Comparison of ENCODE assay signal across 22 cellular contexts in genomic region chr1:197663178-197663953, GRCh38.
DNase-seq lines count a peak whose midpoint lies in the region; ATAC-seq and TF ChIP-seq lines count a peak whose summit lies in the region.
"Had no signal": no experiment of that assay in that cellular context is flagged by ENCODE, and none has a peak within 500 bp of the region (broad histone marks: within the 10 kb centered on the region; RNA-seq: fewer than 3 reads in every experiment).

No MANE protein-coding gene starts in this region.

- intact Hi-C loops in mucosa of descending colon (cut with DNase I, micrococcal nuclease) (no loop called here), heart right ventricle (cut with DNase I) (no loop called here)

- no peaks in the 10 kb centered on the region for H3K27me3 ChIP-seq in heart right ventricle
- H3K27me3 ChIP-seq: BE2C, brain microvascular endothelial cell, dorsolateral prefrontal cortex, esophagus muscularis mucosa, suprapubic skin had no signal

- ATAC-seq in mucosa of descending colon: peak; percentile 65
- ATAC-seq in heart right ventricle: no peak
- ATAC-seq: activated T-cell treated with anti-CD3 and anti-CD28 coated beads, Interleukin-2, amount 50 U/mL, for 4 hours had no signal

- 66 to 67% methylated on average over 4 of the region's 4 CpGs for WGBS in heart right ventricle, 2 donors

- H3K36me3 ChIP-seq in mucosa of descending colon (ENCODE audit: low read depth): no peaks in the 10 kb centered on the region
- H3K36me3 ChIP-seq in heart right ventricle: no peaks in the 10 kb centered on the region
- H3K36me3 ChIP-seq: BE2C, brain microvascular endothelial cell, esophagus muscularis mucosa, prostate gland, suprapubic skin, WERI-Rb-1 had no signal

- no peak for TF ChIP-seq CTCF in endothelial cell (IDR thresholded peaks at IDR 0.05; ENCODE audit: unreplicated experiment)
- no peak for TF ChIP-seq CTCF in mucosa of descending colon (IDR thresholded peaks at IDR 0.05)
- TF ChIP-seq CTCF in heart right ventricle (IDR thresholded peaks at IDR 0.05): no peak

- H3K4me1 Mint-ChIP-seq in endothelial cell (ENCODE audit: unreplicated experiment): peaks cover 13% of the 10 kb centered on the region
- H3K4me1 Mint-ChIP-seq: nephron had no signal

- H3K4me3 ChIP-seq in mucosa of descending colon (no peak overlapping the region), heart right ventricle (no peak overlapping the region)
- H3K4me3 ChIP-seq: dorsolateral prefrontal cortex, esophagus muscularis mucosa, prostate gland, suprapubic skin had no signal

- peaks cover 3% of the 10 kb centered on the region for H3K4me1 ChIP-seq in mucosa of descending colon (ENCODE audit: low read depth)
- H3K4me1 ChIP-seq in heart right ventricle: peaks cover 0 to 17% (median 7%) of the 10 kb centered on the region in 9 donors
- H3K4me1 ChIP-seq: prostate gland had no signal

- H3K9me3 Mint-ChIP-seq in endothelial cell (ENCODE audit: unreplicated experiment): no peaks in the 10 kb centered on the region
- H3K9me3 Mint-ChIP-seq: activated CD4-positive, alpha-beta memory T cell treated with anti-CD3 and anti-CD28 coated beads, Interleukin-2, amount 10 ng/mL, durations not matched to agents 7 days and 5 days; activated naive CD8-positive, alpha-beta T cell treated with anti-CD3 and anti-CD28 coated beads for 36 hours; activated T-cell treated with anti-CD3 and anti-CD28 coated beads, Interleukin-2, amount 50 U/mL, for 4 hours; nephron had no signal

- H3K27me3 Mint-ChIP-seq in endothelial cell (ENCODE audit: unreplicated experiment): no peaks in the 10 kb centered on the region
- H3K27me3 Mint-ChIP-seq: activated CD4-positive, alpha-beta memory T cell treated with anti-CD3 and anti-CD28 coated beads, Interleukin-2, amount 10 ng/mL, durations not matched to agents 7 days and 5 days; activated naive CD8-positive, alpha-beta T cell treated with anti-CD3 and anti-CD28 coated beads for 36 hours had no signal

- DNase-seq in H4 (ENCODE audit: low spot score): peak; percentile 4
- DNase-seq in OCI-M1 (lab: John Stamatoyannopoulos, UW): peak; percentile 62
- DNase-seq in endothelial cell (ENCODE audit: low spot score): no peak
- DNase-seq in mucosa of descending colon: no peak
- no peak for DNase-seq in NCI-H526 treated with DMSO at 0.1 percent for 48 hours (lab: John Stamatoyannopoulos, UW)
- DNase-seq in heart right ventricle: no peak
- DNase-seq in stimulated activated CD4-positive, alpha-beta T cell treated with anti-CD3 and anti-CD28 coated beads, Interleukin-12 subunit alpha, Interleukin-12 subunit beta, amount 100 ng/mL, for 4 hours: no peak
- DNase-seq: activated CD4-positive, alpha-beta memory T cell treated with anti-CD3 and anti-CD28 coated beads, Interleukin-2, amount 10 ng/mL, durations not matched to agents 7 days and 5 days; activated naive CD8-positive, alpha-beta T cell treated with anti-CD3 and anti-CD28 coated beads for 36 hours; activated T-cell treated with anti-CD3 and anti-CD28 coated beads, Interleukin-2, amount 50 U/mL, for 4 hours; BE2C; brain microvascular endothelial cell; dorsolateral prefrontal cortex; head of caudate nucleus; NK-92 treated with Interleukin-12 subunit alpha and Interleukin-12 subunit beta, amount 100 ng/mL, for 24 hours; stimulated activated CD4-positive, alpha-beta T cell treated with anti-CD3 and anti-CD28 coated beads, Interleukin-4, amount 100 ng/mL, for 4 hours; T-helper 1 cell; WERI-Rb-1 had no signal

- no peak overlapping the region for H3K4me3 Mint-ChIP-seq in endothelial cell (ENCODE audit: unreplicated experiment)
- H3K4me3 Mint-ChIP-seq: activated CD4-positive, alpha-beta memory T cell treated with anti-CD3 and anti-CD28 coated beads, Interleukin-2, amount 10 ng/mL, durations not matched to agents 7 days and 5 days; activated naive CD8-positive, alpha-beta T cell treated with anti-CD3 and anti-CD28 coated beads for 36 hours; activated T-cell treated with anti-CD3 and anti-CD28 coated beads, Interleukin-2, amount 50 U/mL, for 4 hours; nephron had no signal

- H3K9me3 ChIP-seq in mucosa of descending colon (no peaks in the 10 kb centered on the region), heart right ventricle (no peaks in the 10 kb centered on the region)
- H3K9me3 ChIP-seq: BE2C, esophagus muscularis mucosa, prostate gland, suprapubic skin had no signal

- peak overlapping the region; percentile 13 for H3K27ac Mint-ChIP-seq in endothelial cell (ENCODE audit: unreplicated experiment)
- H3K27ac Mint-ChIP-seq: activated CD4-positive, alpha-beta memory T cell treated with anti-CD3 and anti-CD28 coated beads, Interleukin-2, amount 10 ng/mL, durations not matched to agents 7 days and 5 days; activated naive CD8-positive, alpha-beta T cell treated with anti-CD3 and anti-CD28 coated beads for 36 hours; nephron had no signal

- H3K36me3 Mint-ChIP-seq in endothelial cell (ENCODE audit: low read depth, unreplicated experiment): no peaks in the 10 kb centered on the region
- H3K36me3 Mint-ChIP-seq: activated naive CD8-positive, alpha-beta T cell treated with anti-CD3 and anti-CD28 coated beads for 36 hours had no signal

- no peak overlapping the region for H3K27ac ChIP-seq in heart right ventricle
- H3K27ac ChIP-seq: brain microvascular endothelial cell, dorsolateral prefrontal cortex, esophagus muscularis mucosa, prostate gland, suprapubic skin, WERI-Rb-1 had no signal

Comparison
In these comparisons a context has a peak if more than half of its experiments do, and no peak if none do; other contexts are left out.
1. DNase-seq: peak in H4 (single experiment) and OCI-M1 (single experiment); none in endothelial cell (single experiment), mucosa of descending colon (0 of 3), NCI-H526 treated with DMSO at 0.1 percent for 48 hours (single experiment), heart right ventricle (0 of 2) and stimulated activated CD4-positive, alpha-beta T cell treated with anti-CD3 and anti-CD28 coated beads, Interleukin-12 subunit alpha, Interleukin-12 subunit beta, amount 100 ng/mL, for 4 hours (single experiment).